8 cellular contexts compared by ENCODE assay signal in genomic region chr15:65869127-65869953, GRCh38. TPM values are rescaled to one million over a fixed set of nuclear protein-coding genes. Genes with fewer than 3 reads are reported as not detected.
DNase-seq lines count a peak whose midpoint lies in the region; ATAC-seq and TF ChIP-seq lines count a peak whose summit lies in the region.

Gene RAB11A (plus strand): TSS chr15:65869491. CDS start chr15:65869586, 95 bp downstream.

- peak; percentile 75 for DNase-seq in GM19240 (ENCODE audit: insufficient read length, low spot score)
- peak; percentile 92 for DNase-seq in NCI-H524 treated with DMSO at 0.1 percent for 48 hours (lab: John Stamatoyannopoulos, UW)
- DNase-seq in activated CD4-positive, alpha-beta T cell treated with anti-CD3 and anti-CD28 coated beads for 48 hours: peak; percentile 96
- peak; percentile 95 for DNase-seq in colonic mucosa
- DNase-seq in left colon: peak; percentile 96 to 97
- DNase-seq in stimulated activated CD4-positive, alpha-beta T cell treated with anti-CD3 and anti-CD28 coated beads, Interleukin-1b, Interleukin-23, amount 100 ng/mL, for 48 hours: peak; percentile 95

- peak within 1 kb of the TSS; percentile 79 to 93 (median 89) for H3K4me2 ChIP-seq in BLaER1 treated with 17β-estradiol and CSF1 and Interleukin-3, amounts not matched to agents 10 nM and 100 nM

- no peak for TF ChIP-seq CTCF in colonic mucosa (IDR thresholded peaks at IDR 0.05)

- intact Hi-C loops in colonic mucosa (cut with DNase I): no loop called here
- intact Hi-C loops in left colon (cut with DNase I, micrococcal nuclease): no loop called here

- H3K9me3 ChIP-seq in BLaER1 treated with 17β-estradiol and CSF1 and Interleukin-3, amounts not matched to agents 10 nM and 100 nM (replicated peaks in 1 of 11): peaks cover 0 to 3% (median 0%) of the 10 kb centered on the region in 11 experiments; a peak in 1 of 22 replicates
- no peaks in the 10 kb centered on the region for H3K9me3 ChIP-seq in colonic mucosa

- ATAC-seq in HG03460 (IDR thresholded peaks at IDR 0.05; ENCODE audit: unreplicated experiment): peak; percentile 88
- peak; percentile 88 for ATAC-seq in left colon

- peaks cover 7 to 45% (median 34%) of the 10 kb centered on the region in 11 experiments; a peak in 18 of 22 replicates for H4K20me1 ChIP-seq in BLaER1 treated with 17β-estradiol and CSF1 and Interleukin-3, amounts not matched to agents 10 nM and 100 nM

- H3K4me3 ChIP-seq in BLaER1 treated with 17β-estradiol and CSF1 and Interleukin-3, amounts not matched to agents 10 nM and 100 nM: peak within 1 kb of the TSS; percentile 76 to 100 (median 90)
- H3K4me3 ChIP-seq in colonic mucosa: peak within 1 kb of the TSS; percentile 92

- peaks cover 14 to 34% (median 24%) of the 10 kb centered on the region in 10 experiments for H3K4me1 ChIP-seq in BLaER1 treated with 17β-estradiol and CSF1 and Interleukin-3, amounts not matched to agents 10 nM and 100 nM
- H3K4me1 ChIP-seq in colonic mucosa: no peaks in the 10 kb centered on the region

- peak within 1 kb of the TSS; percentile 86 to 93 (median 90) for H3K9ac ChIP-seq in BLaER1 treated with 17β-estradiol and CSF1 and Interleukin-3, amounts not matched to agents 10 nM and 100 nM
- peak within 1 kb of the TSS; percentile 91 to 92 for H3K9ac ChIP-seq in colonic mucosa (ENCODE audit: low read depth in 2 of 2, low read length in 2 of 2)

- no peaks in the 10 kb centered on the region for H3K27me3 ChIP-seq in BLaER1 treated with 17β-estradiol and CSF1 and Interleukin-3, amounts not matched to agents 10 nM and 100 nM
- no peaks in the 10 kb centered on the region for H3K27me3 ChIP-seq in colonic mucosa

- H3K27ac ChIP-seq in BLaER1 treated with 17β-estradiol and CSF1 and Interleukin-3, amounts not matched to agents 10 nM and 100 nM: peak within 1 kb of the TSS; percentile 78 to 95 (median 90)
- H3K27ac ChIP-seq in colonic mucosa: peak within 1 kb of the TSS; percentile 98

- H3K36me3 ChIP-seq in BLaER1 treated with 17β-estradiol and CSF1 and Interleukin-3, amounts not matched to agents 10 nM and 100 nM: peaks cover 4 to 11% (median 7%) of the 10 kb centered on the region in 11 experiments; a peak in 20 of 22 replicates
- H3K36me3 ChIP-seq in colonic mucosa: no peaks in the 10 kb centered on the region

RNA-seq across cellular contexts. Expression of gene RAB11A, which starts in this region (rescaled TPM):
- total RNA-seq in colonic mucosa (100 to 1,000 TPM; 299 to 377 TPM), left colon (100 to 1,000 TPM; 334 to 358 TPM)

Comparison
In these comparisons a context has a peak if more than half of its experiments do, and no peak if none do; other contexts are left out.
1. Peak in every context shown above with its lines: DNase-seq, ATAC-seq, H3K4me3 ChIP-seq and H3K27ac ChIP-seq.